12 cellular contexts compared by ENCODE assay signal in the genomic region with DNA sequence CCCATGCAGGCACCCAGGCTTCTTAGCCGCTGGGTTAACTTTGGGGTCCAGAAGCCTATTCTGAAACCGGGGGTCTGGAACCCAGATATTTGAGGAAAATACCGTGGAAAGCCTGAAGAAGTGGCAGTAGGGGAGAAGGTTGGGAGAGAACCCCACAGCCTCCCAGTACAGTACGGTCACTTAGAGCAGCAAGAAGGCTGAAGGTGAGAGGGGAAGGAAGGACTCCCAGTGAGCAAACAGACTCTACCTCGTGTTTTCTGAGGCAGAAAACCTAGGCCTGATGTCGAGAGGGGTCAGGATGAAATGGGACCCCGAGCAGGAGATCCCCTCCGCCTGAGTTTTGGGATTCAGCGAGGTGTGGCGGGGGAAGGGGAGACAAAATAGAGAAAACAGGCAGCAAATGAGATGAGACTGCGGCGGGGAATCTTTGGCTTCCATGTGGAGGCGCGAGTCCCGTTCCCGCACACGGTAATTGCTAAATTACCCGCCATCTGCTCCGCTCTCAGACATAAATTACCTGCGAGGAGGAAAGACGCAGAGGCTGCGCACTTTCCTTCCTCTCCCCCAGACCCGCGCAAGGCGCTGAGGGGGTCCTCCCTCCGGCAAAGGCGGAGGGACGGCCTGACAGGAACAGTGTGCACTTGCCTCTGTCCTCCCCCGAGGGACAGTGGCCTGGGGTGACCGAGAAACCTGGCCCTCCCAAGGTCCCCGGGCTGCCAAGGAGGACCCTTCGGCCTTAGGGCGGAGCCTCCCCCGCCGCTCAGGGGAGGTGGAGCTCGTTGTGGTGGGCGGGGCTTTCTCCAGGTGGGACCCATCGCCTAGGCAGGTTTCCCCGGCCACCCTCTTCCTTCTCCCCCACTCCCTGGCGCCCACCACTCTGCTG. TPM values are rescaled to one million over a fixed set of nuclear protein-coding genes. Genes with fewer than 3 reads are reported as not detected.
A peak's percentile ranks its signal among the peaks of the same experiment; 100 is the strongest.
DNase-seq lines count a peak whose midpoint lies in the region; ATAC-seq, FAIRE-seq and TF ChIP-seq lines count a peak whose summit lies in the region.
"Had no signal": no experiment of that assay in that cellular context is flagged by ENCODE, and none has a peak within 500 bp of the region (broad histone marks: within the 10 kb centered on the region; RNA-seq: fewer than 3 reads in every experiment).

No MANE protein-coding gene starts in this region.

- H3K36me3 Mint-ChIP-seq in CD8-positive, alpha-beta T cell = no peaks in the 10 kb centered on the region
- H3K36me3 Mint-ChIP-seq in naive thymus-derived CD4-positive, alpha-beta T cell = no peaks in the 10 kb centered on the region

- H3K27me3 Mint-ChIP-seq in CD8-positive, alpha-beta T cell (ENCODE audit: low read depth) = peaks cover 48% of the 10 kb centered on the region
- H3K27me3 Mint-ChIP-seq in naive thymus-derived CD4-positive, alpha-beta T cell = peaks cover 10 to 46% (median 37%) of the 10 kb centered on the region in 5 donors

- RAD21 ChIA-PET in GM12878 (lab: Charles Lee; ENCODE audit: unreplicated experiment) = interaction anchor here (0.7 to 1.0 kb wide), 4 partner anchors 12 to 195 kb away, joined by 3 to 4 read pairs (median 4); no protein-coding TSS in a partner anchor

- in situ Hi-C loops in GM12878 (cut with MboI) (no loop called here), GM13977 (cut with MboI; ENCODE audit: low pct_unique_long_range_greater_than_20kb, low sequenced_read_pairs, unreplicated experiment) (no loop called here)

- TF ChIP-seq POLR2A in GM12878 (IDR thresholded peaks at IDR 0.05; ENCODE audit: low read depth, low read length) = no peak

- POLR2A ChIA-PET in CD8-positive, alpha-beta T cell (lab: Charles Lee) = interaction anchor here (1.0 to 2.6 kb wide), 5 partner anchors 10 to 39 kb away, joined by 3 to 13 read pairs (median 4); partner anchors contain the start of gene CALCOCO1
- POLR2A ChIA-PET in GM12878 (lab: Charles Lee) = interaction anchor here (1.6 kb wide), 1 partner anchor 10 kb away, joined by 8 read pairs; no protein-coding TSS in a partner anchor
- POLR2A ChIA-PET in naive thymus-derived CD4-positive, alpha-beta T cell (lab: Charles Lee) = interaction anchor here (0.6 to 3.3 kb wide), 3 partner anchors 10 to 521 kb away, joined by 3 to 13 read pairs (median 3); no protein-coding TSS in a partner anchor

- peak in 6 of 7 experiments; percentile 30 to 63 (median 45) for DNase-seq in CD8-positive, alpha-beta T cell
- DNase-seq in NT2/D1 (ENCODE audit: low read depth, low spot score) (no peak), GM12878 (ENCODE audit: low read depth, low spot score) (no peak), GM13977 (ENCODE audit: low spot score) (no peak)
- peak in 5 of 9 donors; percentile 39 to 57 (median 49) for DNase-seq in naive thymus-derived CD4-positive, alpha-beta T cell
- DNase-seq: DMS79, GM23248, midbrain, NCI-H446 had no signal

- H3K27me3 ChIP-seq in CD8-positive, alpha-beta T cell (ENCODE audit: insufficient read depth, low read length) = peaks cover 17% of the 10 kb centered on the region
- H3K27me3 ChIP-seq in NT2/D1 (ENCODE audit: insufficient read depth, insufficient read length) = peaks cover 79% of the 10 kb centered on the region
- H3K27me3 ChIP-seq in GM12878 (replicated peaks in 1 of 2; ENCODE audit: control insufficient read depth in 2 of 2, insufficient read depth in 2 of 2, low read length in 1 of 2) = peaks cover 18 to 33% of the 10 kb centered on the region in 2 experiments
- peaks cover 0 to 4% of the 10 kb centered on the region in 2 donors for H3K27me3 ChIP-seq in naive thymus-derived CD4-positive, alpha-beta T cell (ENCODE audit: control insufficient read depth in 2 of 2, insufficient read depth in 2 of 2, low read length in 2 of 2)

- H3K9me3 Mint-ChIP-seq in CD8-positive, alpha-beta T cell = no peaks in the 10 kb centered on the region
- H3K9me3 Mint-ChIP-seq in naive thymus-derived CD4-positive, alpha-beta T cell = no peaks in the 10 kb centered on the region

- H3K27ac ChIP-seq in CD8-positive, alpha-beta T cell (ENCODE audit: low read depth, low read length) = no peak overlapping the region
- no peak overlapping the region for H3K27ac ChIP-seq in GM12878 (ENCODE audit: control insufficient read depth, insufficient read depth)
- H3K27ac ChIP-seq in naive thymus-derived CD4-positive, alpha-beta T cell (ENCODE audit: low read depth, low read length) = no peak overlapping the region
- H3K27ac ChIP-seq: GM23248 had no signal

- CTCF ChIA-PET in CD8-positive, alpha-beta T cell (lab: Charles Lee) = interaction anchor here (0.8 to 13.0 kb wide), 8 partner anchors 7 to 115 kb away, joined by 3 to 265 read pairs (median 4); no protein-coding TSS in a partner anchor
- CTCF ChIA-PET in GM12878 (lab: Yijun Ruan, JAX) = interaction anchor here (0.6 to 18.6 kb wide), 9 partner anchors 5 to 195 kb away, joined by 3 to 459 read pairs (median 6); partner anchors contain the start of genes ATP5MC2 and CALCOCO1
- CTCF ChIA-PET in naive thymus-derived CD4-positive, alpha-beta T cell (lab: Charles Lee) = interaction anchor here (0.6 to 1.3 kb wide), 6 partner anchors 8 to 482 kb away, joined by 3 to 5 read pairs (median 4); partner anchors contain the start of genes ATP5MC2 and CALCOCO1

- TF ChIP-seq RAD21 in GM12878 (IDR thresholded peaks at IDR 0.05; ENCODE audit: insufficient read depth, low read depth, low read length) = no peak

- intact Hi-C loops in CD8-positive, alpha-beta T cell (cut with DNase I, micrococcal nuclease) = loop anchor here in 1 of 2 experiments (1.0 kb wide), 1 partner anchor 11 kb away; the partner anchor contains the start of gene CALCOCO1
- intact Hi-C loops in GM12878 (cut with micrococcal nuclease; ENCODE audit: unreplicated experiment) = no loop called here
- intact Hi-C loops in naive thymus-derived CD4-positive, alpha-beta T cell (cut with micrococcal nuclease) = loop anchor here (1.0 kb wide), 1 partner anchor 11 kb away; the partner anchor contains the start of gene CALCOCO1 (in 2 of the 2)

- H4K20me1 ChIP-seq in GM12878 (ENCODE audit: control insufficient read depth, insufficient read depth) = no peaks in the 10 kb centered on the region

- TF ChIP-seq EP300 in GM12878 (IDR thresholded peaks at IDR 0.05; ENCODE audit: borderline replicate concordance in 1 of 2, control insufficient read depth in 1 of 2, low read depth in 2 of 2, low read length in 2 of 2) = no peak

- peak; percentile 72 for ATAC-seq in CD8-positive, alpha-beta T cell
- ATAC-seq in GM12878 (peak; percentile 59), HG03196 (IDR thresholded peaks at IDR 0.05; ENCODE audit: unreplicated experiment) (no peak), GM21381 (IDR thresholded peaks at IDR 0.05; ENCODE audit: unreplicated experiment) (no peak), HG03469 (IDR thresholded peaks at IDR 0.05; ENCODE audit: unreplicated experiment) (no peak)
- peak; percentile 64 for ATAC-seq in naive thymus-derived CD4-positive, alpha-beta T cell

- FAIRE-seq in GM12878 (lab: Jason Lieb, UNC) = no peak

- WGBS in GM12878 (ENCODE audit: insufficient coverage, insufficient replicate concordance, low lambda C conversion rate, missing lambda C conversion rate) = 9% methylated on average over 32 of the region's 40 CpGs

- H2AFZ ChIP-seq in GM12878 (ENCODE audit: control insufficient read depth, low read depth, low read length) = peak overlapping the region; percentile 23; the same call in 1 of the 2 replicates
- H2AFZ ChIP-seq: GM23248 had no signal

- no peak for TF ChIP-seq CTCF in CD8-positive, alpha-beta T cell (IDR thresholded peaks at IDR 0.05)
- TF ChIP-seq CTCF in GM12878 (IDR thresholded peaks at IDR 0.05 in 2 of 3, conservative IDR thresholded peaks at IDR 0.05 in 1 of 3; ENCODE audit: control insufficient read depth in 2 of 3, extremely low read depth in 1 of 3, insufficient read depth in 1 of 3, low read depth in 3 of 3, low read length in 3 of 3) = no peak
- TF ChIP-seq CTCF in GM13977 (IDR thresholded peaks at IDR 0.05; ENCODE audit: extremely low read depth, insufficient read depth, missing control alignments) = no peak

- H3K36me3 ChIP-seq in CD8-positive, alpha-beta T cell (ENCODE audit: insufficient read depth, low read length) = no peaks in the 10 kb centered on the region
- H3K36me3 ChIP-seq in NT2/D1 (ENCODE audit: insufficient read depth, insufficient read length, low read length) (no peaks in the 10 kb centered on the region), GM12878 (ENCODE audit: control insufficient read depth in 2 of 2, insufficient read depth in 2 of 2, low read length in 1 of 2) (no peaks in the 10 kb centered on the region)
- H3K36me3 ChIP-seq in naive thymus-derived CD4-positive, alpha-beta T cell (ENCODE audit: control insufficient read depth in 2 of 3, insufficient read depth in 3 of 3, low read length in 3 of 3) = no peaks in the 10 kb centered on the region

- H3K4me1 Mint-ChIP-seq in CD8-positive, alpha-beta T cell (ENCODE audit: low read depth) = peaks cover 20% of the 10 kb centered on the region
- peaks cover 14 to 28% (median 22%) of the 10 kb centered on the region in 7 donors for H3K4me1 Mint-ChIP-seq in naive thymus-derived CD4-positive, alpha-beta T cell

- peak overlapping the region; percentile 42 for H3K4me2 ChIP-seq in GM12878 (ENCODE audit: control insufficient read depth, insufficient read depth)

- H3K79me2 ChIP-seq in GM12878 (ENCODE audit: control insufficient read depth, insufficient read depth, low read length) = no peaks in the 10 kb centered on the region

- H3K4me1 ChIP-seq in CD8-positive, alpha-beta T cell (ENCODE audit: insufficient read depth, low read length) = peaks cover 27% of the 10 kb centered on the region
- H3K4me1 ChIP-seq in NT2/D1 (ENCODE audit: insufficient read depth, insufficient read length) (peaks cover 13% of the 10 kb centered on the region), GM12878 (ENCODE audit: control insufficient read depth, insufficient read depth, low read length) (peaks cover 4% of the 10 kb centered on the region)
- H3K4me1 ChIP-seq in naive thymus-derived CD4-positive, alpha-beta T cell (ENCODE audit: control insufficient read depth in 2 of 2, insufficient read depth in 2 of 2, low read length in 2 of 2) = peaks cover 11 to 19% of the 10 kb centered on the region in 2 donors

- no peaks in the 10 kb centered on the region for H3K9me3 ChIP-seq in CD8-positive, alpha-beta T cell (ENCODE audit: low read length)
- H3K9me3 ChIP-seq in NT2/D1 (ENCODE audit: insufficient read depth, low read length) (no peaks in the 10 kb centered on the region), GM12878 (replicated peaks; ENCODE audit: control insufficient read depth, insufficient read depth, low read length) (no peaks in the 10 kb centered on the region)
- H3K9me3 ChIP-seq in naive thymus-derived CD4-positive, alpha-beta T cell (ENCODE audit: control insufficient read depth in 2 of 3, low read length in 3 of 3) = no peaks in the 10 kb centered on the region

- SMC1A ChIA-PET in GM12878 (lab: Charles Lee; ENCODE audit: uncharacterized antibody, unreplicated experiment) = interaction anchor here (1.0 to 9.8 kb wide), 6 partner anchors 8 to 195 kb away, joined by 3 to 128 read pairs (median 4); partner anchors contain the start of gene CALCOCO1

- H3K4me3 ChIP-seq in CD8-positive, alpha-beta T cell (ENCODE audit: low read depth, low read length) = peak overlapping the region; percentile 59
- H3K4me3 ChIP-seq in NT2/D1 (ENCODE audit: insufficient read length, low read depth) (peak overlapping the region; percentile 56), GM12878 (no peak overlapping the region)
- H3K4me3 ChIP-seq in naive thymus-derived CD4-positive, alpha-beta T cell (ENCODE audit: low read length) = peak overlapping the region; percentile 65
- H3K4me3 ChIP-seq: GM23248 had no signal

- H3K27ac Mint-ChIP-seq in CD8-positive, alpha-beta T cell = no peak overlapping the region
- peak overlapping the region in 5 of 9 donors; percentile 21 to 67 (median 47) for H3K27ac Mint-ChIP-seq in naive thymus-derived CD4-positive, alpha-beta T cell

- BruUV-seq in GM12878 (replicated peaks; lab: Mats Ljungman, UMichigan) = no TSS peak

- H3K9ac ChIP-seq in NT2/D1 (ENCODE audit: insufficient read length, low read depth) = peak overlapping the region; percentile 72
- no peak overlapping the region for H3K9ac ChIP-seq in GM12878 (ENCODE audit: control insufficient read depth, insufficient read depth, low read length)
- H3K9ac ChIP-seq: GM23248 had no signal

- H3K4me3 Mint-ChIP-seq in CD8-positive, alpha-beta T cell = peak overlapping the region; percentile 56
- peak overlapping the region in 6 of 10 donors; percentile 57 to 86 (median 84) for H3K4me3 Mint-ChIP-seq in naive thymus-derived CD4-positive, alpha-beta T cell

RNA-seq across cellular contexts. Expression of gene CALCOCO1, which starts 10.9 kb away (rescaled TPM):
- 10 to 100 TPM; 49.2 to 49.5 TPM for total RNA-seq in CD8-positive, alpha-beta T cell
- total RNA-seq in GM12878 (2013; cell fraction: nucleolus; rRNA removed) = 126 and 133 TPM in 2 replicates
- 13.7 and 15.7 TPM in 2 replicates for total RNA-seq in GM12878 (2014; rRNA removed)
- 13.4 and 13.7 TPM in 2 replicates for total RNA-seq in GM12878 (2014; rRNA removed; fragmentation: Illumina TruSeq; extraction: Trizol)
- total RNA-seq in GM12878 (2021) = 18.1 and 18.6 TPM in 2 replicates
- polyA plus RNA-seq in GM12878 (2011; ENCODE audit: low read depth) = 52.7 TPM
- 44.6 and 55.9 TPM in 2 replicates for polyA plus RNA-seq in GM12878 (2011; rRNA removed)
- 43.8 and 59.2 TPM in 2 replicates for polyA plus RNA-seq in GM12878 (2011; cell fraction: cytosol; rRNA removed)
- polyA plus RNA-seq in GM12878 (2011; cell fraction: nucleus; rRNA removed) = 117 and 243 TPM in 2 replicates
- polyA plus RNA-seq in GM12878 (2012) = 44.7 and 46.0 TPM in 2 replicates
- 24.5 and 27.2 TPM in 2 replicates for polyA plus RNA-seq in GM12878 (2014; fragmentation: Illumina TruSeq; extraction: Trizol)
- 1 to 10 TPM; 2.8 to 4.4 TPM for polyA plus RNA-seq in GM12878 (2014; fragmentation: Nextera tagmentation; extraction: Ambion mirVana)
- polyA plus RNA-seq in GM12878 (2014; rRNA removed) = 14.1 and 19.0 TPM in 2 replicates
- polyA plus RNA-seq in GM12878 (2016; fragmentation: Nextera tagmentation; extraction: Ambion mirVana) = 10 to 100 TPM; 12.5 to 12.7 TPM
- polyA minus RNA-seq in GM12878 (2011; rRNA and poly(A)+ RNA removed) = 40.1 and 42.6 TPM in 2 replicates
- 9.6 and 10.2 TPM in 2 replicates for polyA minus RNA-seq in GM12878 (2011; cell fraction: cytosol; rRNA and poly(A)+ RNA removed)
- polyA minus RNA-seq in GM12878 (2011; cell fraction: nucleus; rRNA and poly(A)+ RNA removed) = 36.1 and 39.6 TPM in 2 replicates
- total RNA-seq in naive thymus-derived CD4-positive, alpha-beta T cell = 100 to 1,000 TPM in 3 of 5 experiments, 10 to 100 TPM in 2; 66.1 to 175 (median 137) TPM
- 10 to 100 TPM; 58.7 to 68.9 TPM for polyA plus RNA-seq in naive thymus-derived CD4-positive, alpha-beta T cell

RNA-seq across cellular contexts. Expression of gene CISTR, which starts 13.6 kb away (rescaled TPM):
- not detected for total RNA-seq in CD8-positive, alpha-beta T cell
- 2.6 TPM in 1 of 2 replicates, not detected in the other for total RNA-seq in GM12878 (2013; cell fraction: nucleolus; rRNA removed)
- total RNA-seq in GM12878 (2014; rRNA removed) (not detected in 2 replicates), GM12878 (2014; rRNA removed; fragmentation: Illumina TruSeq; extraction: Trizol) (not detected in 2 replicates), GM12878 (2021) (not detected in 2 replicates)
- not detected for polyA plus RNA-seq in GM12878 (2011; ENCODE audit: low read depth)
- polyA plus RNA-seq in GM12878 (2011; rRNA removed) (0.19 and 0.26 TPM in 2 replicates), GM12878 (2014; fragmentation: Illumina TruSeq; extraction: Trizol) (not detected in 2 replicates), GM12878 (2014; fragmentation: Nextera tagmentation; extraction: Ambion mirVana) (not detected), GM12878 (2014; rRNA removed) (not detected in 2 replicates), GM12878 (2016; fragmentation: Nextera tagmentation; extraction: Ambion mirVana) (not detected)
- polyA plus RNA-seq in GM12878 (2011; cell fraction: cytosol; rRNA removed) = 0.13 and 0.32 TPM in 2 replicates
- 0.73 and 1.7 TPM in 2 replicates for polyA plus RNA-seq in GM12878 (2011; cell fraction: nucleus; rRNA removed)
- polyA plus RNA-seq in GM12878 (2012) = not detected in 2 replicates
- polyA minus RNA-seq in GM12878 (2011; rRNA and poly(A)+ RNA removed) = 2.2 and 4.3 TPM in 2 replicates
- 3.3 TPM in 1 of 2 replicates, not detected in the other for polyA minus RNA-seq in GM12878 (2011; cell fraction: cytosol; rRNA and poly(A)+ RNA removed)
- 2.1 and 3.4 TPM in 2 replicates for polyA minus RNA-seq in GM12878 (2011; cell fraction: nucleus; rRNA and poly(A)+ RNA removed)
- total RNA-seq in naive thymus-derived CD4-positive, alpha-beta T cell = not detected
- not detected for polyA plus RNA-seq in naive thymus-derived CD4-positive, alpha-beta T cell
- total RNA-seq: GM23248 had no signal
- polyA plus RNA-seq: GM23248 had no signal

Comparison
In these comparisons a context has a peak if more than half of its experiments do, and no peak if none do; other contexts are left out.
1. ATAC-seq: peak in CD8-positive, alpha-beta T cell (single experiment), GM12878 (single experiment) and naive thymus-derived CD4-positive, alpha-beta T cell (single experiment); none in HG03196 (single experiment), GM21381 (single experiment) and HG03469 (single experiment).
2. DNase-seq: peak in CD8-positive, alpha-beta T cell (6 of 7) and naive thymus-derived CD4-positive, alpha-beta T cell (5 of 9); none in NT2/D1 (single experiment), GM12878 (single experiment) and GM13977 (single experiment).